12 cellular contexts compared by ENCODE assay signal in genomic region chr13:33227927-33228644, GRCh38. TPM values are rescaled to one million over a fixed set of nuclear protein-coding genes. Genes with fewer than 3 reads are reported as not detected.
DNase-seq lines count a peak whose midpoint lies in the region; ATAC-seq and TF ChIP-seq lines count a peak whose summit lies in the region.
"Had no signal": no experiment of that assay in that cellular context is flagged by ENCODE, and none has a peak within 500 bp of the region (broad histone marks: within the 10 kb centered on the region; RNA-seq: fewer than 3 reads in every experiment).

No MANE protein-coding gene starts in this region.

- DNase-seq in heart left ventricle (no peak), Right ventricle myocardium inferior (ENCODE audit: missing footprints) (no peak), breast epithelium (ENCODE audit: low spot score in 2 of 2) (no peak), Ammon's horn (ENCODE audit: low spot score) (no peak), T-cell (no peak)
- DNase-seq: activated CD4-positive, CD25-positive, alpha-beta regulatory T cell treated with anti-CD3 and anti-CD28 coated beads, Interleukin-2, amount 50 U/mL, for 72 hours; occipital lobe; stimulated activated CD4-positive, alpha-beta T cell treated with anti-CD3 and anti-CD28 coated beads, Interleukin-1b, Interleukin-23, amount 100 ng/mL, for 48 hours; stimulated activated naive CD8-positive, alpha-beta T cell treated with anti-CD3 and anti-CD28 coated beads, Interleukin-15, Interleukin-2, amounts not matched to agents 100 U/mL and 50 U/mL, for 24 hours had no signal

- H3K9me3 Mint-ChIP-seq in T-cell: peaks cover 5 to 8% (median 8%) of the 10 kb centered on the region in 3 donors

- peaks cover 0 to 4% of the 10 kb centered on the region in 2 donors for H3K27me3 Mint-ChIP-seq in T-cell

- TF ChIP-seq POLR2A in heart left ventricle (IDR thresholded peaks at IDR 0.05): no peak
- TF ChIP-seq POLR2A in breast epithelium (IDR thresholded peaks at IDR 0.05): no peak

- no peak overlapping the region for H3K27ac Mint-ChIP-seq in T-cell

- CTCF ChIA-PET in T-cell (lab: Charles Lee): interaction anchor here (0.6 to 2.6 kb wide), 11 partner anchors 29 to 1913 kb away, joined by 3 to 22 read pairs (median 4); no protein-coding TSS in a partner anchor

- no peaks in the 10 kb centered on the region for H3K27me3 ChIP-seq in heart left ventricle
- H3K27me3 ChIP-seq in breast epithelium: no peaks in the 10 kb centered on the region
- no peaks in the 10 kb centered on the region for H3K27me3 ChIP-seq in muscle layer of colon (ENCODE audit: control insufficient read depth in 1 of 2, insufficient read depth in 2 of 2, low read length in 2 of 2)

- peak overlapping the region in 9 of 12 donors; percentile 60 to 75 (median 66) for H3K27ac ChIP-seq in heart left ventricle
- peak overlapping the region; percentile 66 to 79 for H3K27ac ChIP-seq in breast epithelium
- H3K27ac ChIP-seq in muscle layer of colon (ENCODE audit: low read depth, low read length): peak overlapping the region; percentile 25

- H3K4me1 ChIP-seq in heart left ventricle (peaks cover 7 to 71% (median 47%) of the 10 kb centered on the region in 12 donors), breast epithelium (peaks cover 0 to 19% of the 10 kb centered on the region in 2 donors), muscle layer of colon (ENCODE audit: insufficient read depth, low read length) (peaks cover 50% of the 10 kb centered on the region)

- peaks cover 0 to 1% (median 0%) of the 10 kb centered on the region in 9 donors for H3K36me3 ChIP-seq in heart left ventricle
- H3K36me3 ChIP-seq in breast epithelium: no peaks in the 10 kb centered on the region
- H3K36me3 ChIP-seq in muscle layer of colon (ENCODE audit: insufficient read depth, low read length): no peaks in the 10 kb centered on the region

- POLR2A ChIA-PET in T-cell (lab: Charles Lee): no interaction called here

- intact Hi-C loops in heart left ventricle (cut with DNase I): loop anchor here in 9 of 10 donors (1.0 to 10.0 kb wide), 10 partner anchors 57 to 643 kb away; partner anchors contain the start of genes STARD13 (in 2 of the 9) and PDS5B (in 1 of the 9)
- intact Hi-C loops in Right ventricle myocardium inferior (cut with DNase I): loop anchor here (5.0 to 10.0 kb wide), 3 partner anchors 124 to 497 kb away; no protein-coding TSS in a partner anchor
- intact Hi-C loops in breast epithelium (cut with DNase I; ENCODE audit: low total_unique reads): no loop called here

- H3K4me1 Mint-ChIP-seq in T-cell: peaks cover 3 to 4% (median 3%) of the 10 kb centered on the region in 3 donors

- H3K4me3 ChIP-seq in heart left ventricle (no peak overlapping the region), breast epithelium (no peak overlapping the region), muscle layer of colon (ENCODE audit: low read depth in 1 of 2, low read length in 2 of 2) (no peak overlapping the region)

- no peak overlapping the region for H3K4me3 Mint-ChIP-seq in T-cell

- no peak overlapping the region for H3K9ac ChIP-seq in muscle layer of colon (ENCODE audit: low read length)

- peak in 1 of 4 donors; percentile 40 for ATAC-seq in heart left ventricle
- ATAC-seq in Right ventricle myocardium inferior: no peak
- no peak for ATAC-seq in HG03565 (IDR thresholded peaks at IDR 0.05; ENCODE audit: unreplicated experiment)
- no peak for ATAC-seq in HG03520 (IDR thresholded peaks at IDR 0.05; ENCODE audit: unreplicated experiment)
- ATAC-seq in T-cell (replicated peaks in 1 of 4): no peak

- WGBS in heart left ventricle, 4 donors: 90 to 97% (median 93%) methylated on average over 7 of the region's 7 CpGs

- peaks cover 4% of the 10 kb centered on the region for H3K36me3 Mint-ChIP-seq in T-cell

- H3K9me3 ChIP-seq in heart left ventricle: peaks cover 0 to 17% (median 0%) of the 10 kb centered on the region in 12 donors
- H3K9me3 ChIP-seq in breast epithelium: no peaks in the 10 kb centered on the region
- no peaks in the 10 kb centered on the region for H3K9me3 ChIP-seq in muscle layer of colon (ENCODE audit: low read length)

- no peak for TF ChIP-seq CTCF in heart left ventricle (IDR thresholded peaks at IDR 0.05)
- TF ChIP-seq CTCF in breast epithelium (IDR thresholded peaks at IDR 0.05): no peak

RNA-seq across cellular contexts. Expression of gene STARD13, which starts 57.5 kb away (rescaled TPM):
- 10 to 100 TPM; 18.6 to 39.2 (median 31.6) TPM for total RNA-seq in heart left ventricle
- 10 to 100 TPM in 1 of 2 donors, 1 to 10 TPM in 1; 9.3 to 15.1 TPM for polyA plus RNA-seq in heart left ventricle
- 36.4 TPM for total RNA-seq in Right ventricle myocardium inferior
- total RNA-seq in breast epithelium: 10 to 100 TPM; 42.4 to 62.3 (median 58.7) TPM
- total RNA-seq in T-cell: under 1 TPM in 3 of 5 donors, not detected in 2; 0.39 to 0.53 (median 0.44) TPM

Comparison
In these comparisons a context has a peak if more than half of its experiments do, and no peak if none do; other contexts are left out.
1. RNA of gene STARD13, which starts 57.5 kb away (total RNA-seq): 42.4 to 62.3 TPM in breast epithelium, 36.4 TPM in Right ventricle myocardium inferior (single experiment) and 18.6 to 39.2 TPM in heart left ventricle; 0.39 to 0.53 TPM in T-cell; every median in the first group is over 10 times any median in the second.
2. Peak in every context shown above with its lines, with median percentiles within 50 percentile points of each other: H3K27ac ChIP-seq.